1 cellular context compared by ENCODE assay signal in genomic region chr6:30614044-30614842, GRCh38.
A peak's percentile ranks its signal among the peaks of the same experiment; 100 is the strongest.
TF ChIP-seq lines count a peak whose summit lies in the region.

No MANE protein-coding gene starts in this region.

TF ChIP-seq in K562, 482 proteins besides CTCF, POLR2A, EP300 and RAD21 (continued from another document and continues in another):
- TF ChIP-seq SMARCA5 (IDR thresholded peaks at IDR 0.05) (no peak), SREBF1 (IDR thresholded peaks at IDR 0.05; ENCODE audit: borderline replicate concordance, low read depth, low read length) (no peak), POLR2G (IDR thresholded peaks at IDR 0.05; ENCODE audit: low read depth, low read length) (no peak), SP1 (CRISPR knock-in tag; IDR thresholded peaks at IDR 0.05) (peak; percentile 47), RFX5 (IDR thresholded peaks at IDR 0.05; ENCODE audit: low read depth, low read length) (no peak), ZNF589 (CRISPR knock-in tag; IDR thresholded peaks at IDR 0.05; ENCODE audit: low read depth) (no peak), TRIM25 (IDR thresholded peaks at IDR 0.05; ENCODE audit: borderline replicate concordance) (no peak), HIVEP1 (CRISPR knock-in tag; IDR thresholded peaks at IDR 0.05) (no peak), ZC3H4 (CRISPR knock-in tag; IDR thresholded peaks at IDR 0.05; ENCODE audit: borderline replicate concordance) (no peak), MLLT1 (IDR thresholded peaks at IDR 0.05) (peak in 1 of 2 experiments; percentile 72; a peak in 2 of 4 replicates), ZNF133 (CRISPR knock-in tag; IDR thresholded peaks at IDR 0.05) (no peak), BCL6 (CRISPR knock-in tag; IDR thresholded peaks at IDR 0.05) (no peak), GABPA (tag; conservative IDR thresholded peaks at IDR 0.05; ENCODE audit: low read depth) (no peak), DPF2 (IDR thresholded peaks at IDR 0.05) (no peak; the same call in 1 of the 2 replicates), ID3 (CRISPR knock-in tag; IDR thresholded peaks at IDR 0.05) (no peak), ID3 (tag; IDR thresholded peaks at IDR 0.05) (no peak), ZNF282 (CRISPR knock-in tag; IDR thresholded peaks at IDR 0.05) (no peak), ZNF551 (CRISPR knock-in tag; IDR thresholded peaks at IDR 0.05) (peak; percentile 22; the same call in 1 of the 2 replicates), POLR3A (IDR thresholded peaks at IDR 0.05; ENCODE audit: borderline replicate concordance, extremely low read depth, insufficient read depth, insufficient read length) (no peak), SLC30A9 (CRISPR knock-in tag; IDR thresholded peaks at IDR 0.05) (no peak), HDAC2 (IDR thresholded peaks at IDR 0.05) (no peak), ARID2 (IDR thresholded peaks at IDR 0.05) (peak; percentile 59; the same call in 1 of the 2 replicates), NR4A1 (CRISPR knock-in tag; IDR thresholded peaks at IDR 0.05) (0 out of 2 replicates have a peak, but pooled peaks have one; percentile 14), NR4A1 (tag; IDR thresholded peaks at IDR 0.05) (no peak), ELF2 (CRISPR knock-in tag; IDR thresholded peaks at IDR 0.05) (peak; percentile 9; the same call in 1 of the 2 replicates), FOSL1 (tag; conservative IDR thresholded peaks at IDR 0.05) (no peak; the same call in 1 of the 2 replicates), SRSF1 (IDR thresholded peaks at IDR 0.05; ENCODE audit: low read depth, low read length) (no peak), ZNF584 (CRISPR knock-in tag; IDR thresholded peaks at IDR 0.05; ENCODE audit: low read depth) (no peak), HSF4 (CRISPR knock-in tag; IDR thresholded peaks at IDR 0.05; ENCODE audit: borderline replicate concordance) (no peak), CREB3L1 (IDR thresholded peaks at IDR 0.05; ENCODE audit: borderline replicate concordance, low read depth) (no peak), E2F6 (IDR thresholded peaks at IDR 0.05; ENCODE audit: borderline replicate concordance in 1 of 2, extremely low read depth in 1 of 2, insufficient read depth in 1 of 2, insufficient read length in 1 of 2, low read depth in 1 of 2, low read length in 1 of 2, poor library complexity in 1 of 2, severe bottlenecking in 1 of 2) (no peak), ZNF830 (CRISPR knock-in tag; IDR thresholded peaks at IDR 0.05) (peak; percentile 90), RBM39 (optimal IDR thresholded peaks at IDR 0.05; ENCODE audit: low read depth, low read length) (no peak), ZNF76 (CRISPR knock-in tag; IDR thresholded peaks at IDR 0.05; ENCODE audit: borderline replicate concordance) (no peak), E2F1 (CRISPR knock-in tag; IDR thresholded peaks at IDR 0.05) (no peak), SNRNP70 (optimal IDR thresholded peaks at IDR 0.05; ENCODE audit: low read depth, low read length) (no peak), THAP12 (CRISPR knock-in tag; IDR thresholded peaks at IDR 0.05) (no peak), SAFB (IDR thresholded peaks at IDR 0.05; ENCODE audit: borderline replicate concordance, low read depth, low read length) (no peak), HNRNPH1 (optimal IDR thresholded peaks at IDR 0.05; ENCODE audit: low read depth, low read length) (no peak), ZNF143 (CRISPR knock-in tag; IDR thresholded peaks at IDR 0.05) (no peak), THRAP3 (IDR thresholded peaks at IDR 0.05; ENCODE audit: borderline replicate concordance) (peak; percentile 64; the same call in 1 of the 2 replicates), ZNF445 (CRISPR knock-in tag; IDR thresholded peaks at IDR 0.05; ENCODE audit: low read depth) (peak; percentile 41; the same call in 1 of the 2 replicates), ESRRB (CRISPR knock-in tag; IDR thresholded peaks at IDR 0.05; ENCODE audit: borderline replicate concordance) (0 out of 2 replicates have a peak, but pooled peaks have one; percentile 76), JUNB (CRISPR knock-in tag; conservative IDR thresholded peaks at IDR 0.05) (0 out of 2 replicates have a peak, but pooled peaks have one; percentile 23), RAD51 (IDR thresholded peaks at IDR 0.05; ENCODE audit: borderline replicate concordance, low read depth) (no peak), ZKSCAN8 (CRISPR knock-in tag; IDR thresholded peaks at IDR 0.05) (no peak), ZNF3 (CRISPR knock-in tag; IDR thresholded peaks at IDR 0.05) (peak; percentile 35; the same call in 1 of the 2 replicates), KDM2B (CRISPR knock-in tag; IDR thresholded peaks at IDR 0.05) (no peak)
- TF ChIP-seq, protein P1, sequence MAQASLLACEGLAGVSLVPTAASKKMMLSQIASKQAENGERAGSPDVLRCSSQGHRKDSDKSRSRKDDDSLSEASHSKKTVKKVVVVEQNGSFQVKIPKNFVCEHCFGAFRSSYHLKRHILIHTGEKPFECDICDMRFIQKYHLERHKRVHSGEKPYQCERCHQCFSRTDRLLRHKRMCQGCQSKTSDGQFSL (CRISPR knock-in tag; IDR thresholded peaks at IDR 0.05), result no peak
- TF ChIP-seq, protein P1 (tag; IDR thresholded peaks at IDR 0.05), result no peak; a peak in 1 of 4 replicates
- TF ChIP-seq, protein P2, sequence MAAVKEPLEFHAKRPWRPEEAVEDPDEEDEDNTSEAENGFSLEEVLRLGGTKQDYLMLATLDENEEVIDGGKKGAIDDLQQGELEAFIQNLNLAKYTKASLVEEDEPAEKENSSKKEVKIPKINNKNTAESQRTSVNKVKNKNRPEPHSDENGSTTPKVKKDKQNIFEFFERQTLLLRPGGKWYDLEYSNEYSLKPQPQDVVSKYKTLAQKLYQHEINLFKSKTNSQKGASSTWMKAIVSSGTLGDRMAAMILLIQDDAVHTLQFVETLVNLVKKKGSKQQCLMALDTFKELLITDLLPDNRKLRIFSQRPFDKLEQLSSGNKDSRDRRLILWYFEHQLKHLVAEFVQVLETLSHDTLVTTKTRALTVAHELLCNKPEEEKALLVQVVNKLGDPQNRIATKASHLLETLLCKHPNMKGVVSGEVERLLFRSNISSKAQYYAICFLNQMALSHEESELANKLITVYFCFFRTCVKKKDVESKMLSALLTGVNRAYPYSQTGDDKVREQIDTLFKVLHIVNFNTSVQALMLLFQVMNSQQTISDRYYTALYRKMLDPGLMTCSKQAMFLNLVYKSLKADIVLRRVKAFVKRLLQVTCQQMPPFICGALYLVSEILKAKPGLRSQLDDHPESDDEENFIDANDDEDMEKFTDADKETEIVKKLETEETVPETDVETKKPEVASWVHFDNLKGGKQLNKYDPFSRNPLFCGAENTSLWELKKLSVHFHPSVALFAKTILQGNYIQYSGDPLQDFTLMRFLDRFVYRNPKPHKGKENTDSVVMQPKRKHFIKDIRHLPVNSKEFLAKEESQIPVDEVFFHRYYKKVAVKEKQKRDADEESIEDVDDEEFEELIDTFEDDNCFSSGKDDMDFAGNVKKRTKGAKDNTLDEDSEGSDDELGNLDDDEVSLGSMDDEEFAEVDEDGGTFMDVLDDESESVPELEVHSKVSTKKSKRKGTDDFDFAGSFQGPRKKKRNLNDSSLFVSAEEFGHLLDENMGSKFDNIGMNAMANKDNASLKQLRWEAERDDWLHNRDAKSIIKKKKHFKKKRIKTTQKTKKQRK (IDR thresholded peaks at IDR 0.05; ENCODE audit: borderline replicate concordance, low read depth, low read length), result no peak
- TF ChIP-seq, protein P3, sequence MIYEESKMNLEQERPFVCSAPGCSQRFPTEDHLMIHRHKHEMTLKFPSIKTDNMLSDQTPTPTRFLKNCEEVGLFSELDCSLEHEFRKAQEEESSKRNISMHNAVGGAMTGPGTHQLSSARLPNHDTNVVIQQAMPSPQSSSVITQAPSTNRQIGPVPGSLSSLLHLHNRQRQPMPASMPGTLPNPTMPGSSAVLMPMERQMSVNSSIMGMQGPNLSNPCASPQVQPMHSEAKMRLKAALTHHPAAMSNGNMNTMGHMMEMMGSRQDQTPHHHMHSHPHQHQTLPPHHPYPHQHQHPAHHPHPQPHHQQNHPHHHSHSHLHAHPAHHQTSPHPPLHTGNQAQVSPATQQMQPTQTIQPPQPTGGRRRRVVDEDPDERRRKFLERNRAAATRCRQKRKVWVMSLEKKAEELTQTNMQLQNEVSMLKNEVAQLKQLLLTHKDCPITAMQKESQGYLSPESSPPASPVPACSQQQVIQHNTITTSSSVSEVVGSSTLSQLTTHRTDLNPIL (CRISPR knock-in tag; IDR thresholded peaks at IDR 0.05), result peak; percentile 68; the same call in 1 of the 2 replicates
- TF ChIP-seq, protein P4, sequence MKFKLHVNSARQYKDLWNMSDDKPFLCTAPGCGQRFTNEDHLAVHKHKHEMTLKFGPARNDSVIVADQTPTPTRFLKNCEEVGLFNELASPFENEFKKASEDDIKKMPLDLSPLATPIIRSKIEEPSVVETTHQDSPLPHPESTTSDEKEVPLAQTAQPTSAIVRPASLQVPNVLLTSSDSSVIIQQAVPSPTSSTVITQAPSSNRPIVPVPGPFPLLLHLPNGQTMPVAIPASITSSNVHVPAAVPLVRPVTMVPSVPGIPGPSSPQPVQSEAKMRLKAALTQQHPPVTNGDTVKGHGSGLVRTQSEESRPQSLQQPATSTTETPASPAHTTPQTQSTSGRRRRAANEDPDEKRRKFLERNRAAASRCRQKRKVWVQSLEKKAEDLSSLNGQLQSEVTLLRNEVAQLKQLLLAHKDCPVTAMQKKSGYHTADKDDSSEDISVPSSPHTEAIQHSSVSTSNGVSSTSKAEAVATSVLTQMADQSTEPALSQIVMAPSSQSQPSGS (CRISPR knock-in tag; IDR thresholded peaks at IDR 0.05), result no peak
